In genomic region chr5:111233050-111233370, GRCh38 we compare ENCODE assay signal across 23 cellular contexts. TPM values are rescaled to one million over a fixed set of nuclear protein-coding genes. Genes with fewer than 3 reads are reported as not detected.
DNase-seq lines count a peak whose midpoint lies in the region; ATAC-seq and TF ChIP-seq lines count a peak whose summit lies in the region.
"Had no signal": no experiment of that assay in that cellular context is flagged by ENCODE, and none has a peak within 500 bp of the region (broad histone marks: within the 10 kb centered on the region; RNA-seq: fewer than 3 reads in every experiment).

No MANE protein-coding gene starts in this region.

- no peak for TF ChIP-seq CTCF in activated CD8-positive, alpha-beta T cell treated with anti-CD3 and anti-CD28 coated beads for 36 hours (IDR thresholded peaks at IDR 0.05)

- H3K36me3 ChIP-seq in CD8-positive, alpha-beta memory T cell (ENCODE audit: insufficient read depth, low read length): no peaks in the 10 kb centered on the region
- H3K36me3 ChIP-seq: prostate gland, thyroid gland had no signal

- CTCF ChIA-PET in CD8-positive, alpha-beta memory T cell (lab: Charles Lee): interaction anchor here (1.0 to 2.6 kb wide), 2 partner anchors 9 to 76 kb away, joined by 3 to 8 read pairs; no protein-coding TSS in a partner anchor
- CTCF ChIA-PET in activated CD8-positive, alpha-beta T cell treated with anti-CD3 and anti-CD28 coated beads for 36 hours (lab: Charles Lee): interaction anchor here (0.7 to 7.4 kb wide), 6 partner anchors 8 to 46 kb away, joined by 3 to 33 read pairs (median 4); no protein-coding TSS in a partner anchor

- H3K36me3 Mint-ChIP-seq in T-helper 1 cell treated with Interleukin-12 subunit alpha and Interleukin-12 subunit beta and Interleukin-4 antibody, amounts not matched to agents 30 μg/mL and 1 μg/mL, for 36 hours (ENCODE audit: low read depth): peaks cover 28% of the 10 kb centered on the region
- peaks cover 0 to 20% (median 11%) of the 10 kb centered on the region in 3 donors for H3K36me3 Mint-ChIP-seq in CD8-positive, alpha-beta memory T cell
- H3K36me3 Mint-ChIP-seq in activated CD8-positive, alpha-beta T cell treated with anti-CD3 and anti-CD28 coated beads for 36 hours (ENCODE audit: low read depth): peaks cover 25% of the 10 kb centered on the region
- peaks cover 6% of the 10 kb centered on the region for H3K36me3 Mint-ChIP-seq in effector memory CD8-positive, alpha-beta T cell (ENCODE audit: insufficient read depth)

- DNase-seq in T-helper 1 cell: no peak
- DNase-seq in CD8-positive, alpha-beta memory T cell: no peak
- peak; percentile 38 for DNase-seq in activated CD8-positive, alpha-beta T cell treated with anti-CD3 and anti-CD28 coated beads for 36 hours
- no peak for DNase-seq in effector memory CD8-positive, alpha-beta T cell
- DNase-seq in NCI-H1930 (lab: John Stamatoyannopoulos, UW): no peak
- DNase-seq: activated CD4-positive, alpha-beta T cell treated with anti-CD3 and anti-CD28 coated beads for 48 hours; amygdala; glutamatergic neuron; GM23248; HFFc6; Kasumi-1; kidney glomerular epithelial cell; mammary epithelial cell; NCI-H1092; NCI-H187 treated with DMSO at 0.1 percent for 48 hours; PC-9; SHP77; thyroid gland had no signal

- no peaks in the 10 kb centered on the region for H3K9me3 Mint-ChIP-seq in T-helper 1 cell treated with Interleukin-12 subunit alpha and Interleukin-12 subunit beta and Interleukin-4 antibody, amounts not matched to agents 30 μg/mL and 1 μg/mL, for 36 hours
- H3K9me3 Mint-ChIP-seq in CD8-positive, alpha-beta memory T cell: no peaks in the 10 kb centered on the region
- no peaks in the 10 kb centered on the region for H3K9me3 Mint-ChIP-seq in activated CD8-positive, alpha-beta T cell treated with anti-CD3 and anti-CD28 coated beads for 36 hours
- H3K9me3 Mint-ChIP-seq in effector memory CD8-positive, alpha-beta T cell: no peaks in the 10 kb centered on the region
- H3K9me3 Mint-ChIP-seq: HFFc6 had no signal

- peak overlapping the region; percentile 72 for H3K27ac Mint-ChIP-seq in T-helper 1 cell treated with Interleukin-12 subunit alpha and Interleukin-12 subunit beta and Interleukin-4 antibody, amounts not matched to agents 30 μg/mL and 1 μg/mL, for 36 hours
- peak overlapping the region; percentile 51 to 99 (median 92) for H3K27ac Mint-ChIP-seq in CD8-positive, alpha-beta memory T cell
- peak overlapping the region; percentile 88 for H3K27ac Mint-ChIP-seq in activated CD8-positive, alpha-beta T cell treated with anti-CD3 and anti-CD28 coated beads for 36 hours
- peak overlapping the region; percentile 78 to 90 for H3K27ac Mint-ChIP-seq in effector memory CD8-positive, alpha-beta T cell
- H3K27ac Mint-ChIP-seq: HFFc6 had no signal

- ATAC-seq in activated CD8-positive, alpha-beta T cell treated with anti-CD3 and anti-CD28 coated beads for 36 hours: peak; percentile 17
- peak; percentile 19 for ATAC-seq in effector memory CD8-positive, alpha-beta T cell (replicated peaks)
- no peak for ATAC-seq in HG03139 (IDR thresholded peaks at IDR 0.05; ENCODE audit: unreplicated experiment)
- ATAC-seq in GM21528 (IDR thresholded peaks at IDR 0.05; ENCODE audit: low FRiP score, unreplicated experiment): no peak

- H3K4me1 ChIP-seq in CD8-positive, alpha-beta memory T cell (ENCODE audit: insufficient read depth, low read length): peaks cover 95% of the 10 kb centered on the region
- H3K4me1 ChIP-seq: prostate gland, thyroid gland had no signal

- no peaks in the 10 kb centered on the region for H3K9me3 ChIP-seq in CD8-positive, alpha-beta memory T cell (ENCODE audit: low read length)
- H3K9me3 ChIP-seq: prostate gland, thyroid gland had no signal

- H3K27ac ChIP-seq in CD8-positive, alpha-beta memory T cell (ENCODE audit: low read depth, low read length): no peak overlapping the region
- H3K27ac ChIP-seq: 22Rv1, GM23248, PC-9, prostate gland, thyroid gland had no signal

- POLR2A ChIA-PET in CD8-positive, alpha-beta memory T cell (lab: Charles Lee): interaction anchor here (1.0 to 1.5 kb wide), 3 partner anchors 8 to 32 kb away, joined by 3 to 4 read pairs (median 3); no protein-coding TSS in a partner anchor
- POLR2A ChIA-PET in activated CD8-positive, alpha-beta T cell treated with anti-CD3 and anti-CD28 coated beads for 36 hours (lab: Charles Lee): interaction anchor here (1.0 to 11.6 kb wide), 4 partner anchors 8 to 20 kb away, joined by 3 to 176 read pairs (median 4); no protein-coding TSS in a partner anchor

- peak overlapping the region; percentile 35 for H3K4me3 ChIP-seq in CD8-positive, alpha-beta memory T cell (ENCODE audit: low read length)
- H3K4me3 ChIP-seq: GM23248, PC-9, prostate gland, thyroid gland had no signal

- intact Hi-C loops in activated CD8-positive, alpha-beta T cell treated with anti-CD3 and anti-CD28 coated beads for 36 hours (cut with micrococcal nuclease): loop anchor here (1.0 kb wide), 2 partner anchors 10 to 21 kb away; no protein-coding TSS in a partner anchor

- peaks cover 82% of the 10 kb centered on the region for H3K4me1 Mint-ChIP-seq in T-helper 1 cell treated with Interleukin-12 subunit alpha and Interleukin-12 subunit beta and Interleukin-4 antibody, amounts not matched to agents 30 μg/mL and 1 μg/mL, for 36 hours (ENCODE audit: low read depth)
- peaks cover 94 to 100% (median 95%) of the 10 kb centered on the region in 3 donors for H3K4me1 Mint-ChIP-seq in CD8-positive, alpha-beta memory T cell
- peaks cover 91% of the 10 kb centered on the region for H3K4me1 Mint-ChIP-seq in activated CD8-positive, alpha-beta T cell treated with anti-CD3 and anti-CD28 coated beads for 36 hours (ENCODE audit: low read depth)
- H3K4me1 Mint-ChIP-seq in effector memory CD8-positive, alpha-beta T cell (ENCODE audit: low read depth in 2 of 2): peaks cover 61 to 84% of the 10 kb centered on the region in 2 donors

- no peaks in the 10 kb centered on the region for H3K27me3 Mint-ChIP-seq in T-helper 1 cell treated with Interleukin-12 subunit alpha and Interleukin-12 subunit beta and Interleukin-4 antibody, amounts not matched to agents 30 μg/mL and 1 μg/mL, for 36 hours (ENCODE audit: low read depth)
- H3K27me3 Mint-ChIP-seq in CD8-positive, alpha-beta memory T cell: no peaks in the 10 kb centered on the region
- no peaks in the 10 kb centered on the region for H3K27me3 Mint-ChIP-seq in activated CD8-positive, alpha-beta T cell treated with anti-CD3 and anti-CD28 coated beads for 36 hours
- no peaks in the 10 kb centered on the region for H3K27me3 Mint-ChIP-seq in effector memory CD8-positive, alpha-beta T cell

- peak overlapping the region; percentile 72 for H3K4me3 Mint-ChIP-seq in T-helper 1 cell treated with Interleukin-12 subunit alpha and Interleukin-12 subunit beta and Interleukin-4 antibody, amounts not matched to agents 30 μg/mL and 1 μg/mL, for 36 hours
- H3K4me3 Mint-ChIP-seq in CD8-positive, alpha-beta memory T cell: peak overlapping the region; percentile 60 to 84 (median 72)
- H3K4me3 Mint-ChIP-seq in activated CD8-positive, alpha-beta T cell treated with anti-CD3 and anti-CD28 coated beads for 36 hours: peak overlapping the region; percentile 55
- peak overlapping the region; percentile 22 to 57 for H3K4me3 Mint-ChIP-seq in effector memory CD8-positive, alpha-beta T cell
- H3K4me3 Mint-ChIP-seq: HFFc6 had no signal

- H3K27me3 ChIP-seq in CD8-positive, alpha-beta memory T cell (ENCODE audit: insufficient read depth, low read length, poor library complexity, severe bottlenecking): no peaks in the 10 kb centered on the region
- H3K27me3 ChIP-seq: thyroid gland had no signal

RNA-seq across cellular contexts. Expression of gene CAMK4, which starts 8.8 kb away (rescaled TPM):
- total RNA-seq in CD8-positive, alpha-beta memory T cell: 10 to 100 TPM; 57.4 to 68.7 TPM
- polyA plus RNA-seq in CD8-positive, alpha-beta memory T cell: 84.5 TPM
- 10 to 100 TPM; 79.7 to 80.7 TPM for total RNA-seq in activated CD8-positive, alpha-beta T cell treated with anti-CD3 and anti-CD28 coated beads for 36 hours
- total RNA-seq: PC-9 had no signal

Comparison
In these comparisons a context has a peak if more than half of its experiments do, and no peak if none do; other contexts are left out.
1. ATAC-seq: peak in activated CD8-positive, alpha-beta T cell treated with anti-CD3 and anti-CD28 coated beads for 36 hours (single experiment) and effector memory CD8-positive, alpha-beta T cell (single experiment); none in HG03139 (single experiment) and GM21528 (single experiment).
2. Peak in every context shown above with its lines, with median percentiles within 50 percentile points of each other: H3K27ac Mint-ChIP-seq and H3K4me3 Mint-ChIP-seq.